Comparison of ENCODE assay signal across 28 cellular contexts in the genomic region with DNA sequence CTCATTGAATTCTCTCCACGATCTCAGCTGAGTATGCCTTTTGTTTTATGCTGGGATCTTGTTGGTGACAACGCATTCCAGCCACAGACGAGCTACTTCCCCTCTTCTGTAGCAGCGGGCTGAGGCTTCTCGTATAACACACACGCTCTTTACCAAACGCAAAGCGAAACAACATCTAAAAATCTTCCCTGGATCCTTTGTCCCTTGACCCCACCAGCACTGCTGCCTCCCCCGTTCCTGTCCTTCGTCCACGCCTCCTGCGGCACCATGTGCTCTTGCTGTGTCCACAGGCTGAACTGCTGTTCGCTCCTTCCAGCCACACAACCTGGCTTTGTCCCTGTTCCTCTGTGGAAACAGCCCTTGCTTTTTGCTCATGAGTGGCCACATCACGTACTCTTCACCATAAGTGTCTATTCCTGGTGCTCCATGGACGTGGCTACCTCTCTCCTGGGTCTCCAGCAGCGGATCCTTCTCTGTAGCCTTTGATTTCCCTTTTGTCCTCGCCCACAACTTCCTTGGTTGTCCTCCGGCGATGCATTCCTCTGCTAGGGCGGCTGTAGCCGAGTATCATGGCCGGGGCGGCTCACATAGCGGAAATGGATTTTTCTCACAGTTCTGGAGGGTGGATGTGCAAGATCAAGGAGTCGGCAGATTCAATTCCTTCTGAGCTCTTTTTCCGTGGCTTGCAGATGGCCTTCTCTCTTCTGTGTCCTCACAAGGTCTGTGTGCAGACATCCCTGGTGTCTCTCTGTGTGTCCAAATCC. TPM values are rescaled to one million over a fixed set of nuclear protein-coding genes. Genes with fewer than 3 reads are reported as not detected.
A peak's percentile ranks its signal among the peaks of the same experiment; 100 is the strongest.
DNase-seq lines count a peak whose midpoint lies in the region; ATAC-seq and TF ChIP-seq lines count a peak whose summit lies in the region.
"Had no signal": no experiment of that assay in that cellular context is flagged by ENCODE, and none has a peak within 500 bp of the region (broad histone marks: within the 10 kb centered on the region; RNA-seq: fewer than 3 reads in every experiment).

No MANE protein-coding gene starts in this region.

- peak overlapping the region; percentile 63 for H3K14ac ChIP-seq in trophoblast cell (ENCODE audit: low read length)

- H3K9me3 ChIP-seq in trophoblast cell (ENCODE audit: insufficient read depth, low read depth, low read length), result peaks cover 5% of the 10 kb centered on the region
- H3K9me3 ChIP-seq: body of pancreas, mucosa of descending colon, prostate gland, sigmoid colon, uterus had no signal

- H3K4me1 ChIP-seq in trophoblast cell (ENCODE audit: control insufficient read depth in 1 of 2, insufficient read depth in 2 of 2, low read length in 2 of 2), result peaks cover 19 to 29% of the 10 kb centered on the region in 2 experiments
- H3K4me1 ChIP-seq: prostate gland, uterus had no signal

- H3K9me3 Mint-ChIP-seq in endothelial cell (ENCODE audit: unreplicated experiment), result no peaks in the 10 kb centered on the region
- H3K9me3 Mint-ChIP-seq: activated T-cell treated with anti-CD3 and anti-CD28 coated beads, Interleukin-2, amount 50 U/mL, for 24 hours; stimulated activated memory B cell treated with anti-CD40 and anti-IgM and Interleukin-4, amounts not matched to agents 10 μg/mL and 1 μg/mL and 100 μg/mL, for 72 hours; T-helper 1 cell treated with Interleukin-12 subunit alpha and Interleukin-12 subunit beta and Interleukin-4 antibody, amounts not matched to agents 30 μg/mL and 1 μg/mL, for 36 hours had no signal

- DNase-seq in HL-60 (ENCODE audit: low read depth in 1 of 2, low spot score in 1 of 2), result peak; percentile 3 to 12
- peak; percentile 82 for DNase-seq in RPMI7951 (ENCODE audit: low read depth)
- DNase-seq in endothelial cell (ENCODE audit: low spot score), result no peak
- peak; percentile 88 to 91 for DNase-seq in trophoblast cell
- DNase-seq in NCI-H345 treated with DMSO at 0.1 percent for 48 hours (lab: John Stamatoyannopoulos, UW; ENCODE audit: unreplicated experiment), result no peak
- no peak for DNase-seq in erythroblast (lab: John Stamatoyannopoulos, UW)
- DNase-seq in brain microvascular endothelial cell, result no peak
- DNase-seq: activated CD4-positive, alpha-beta T cell treated with anti-CD3 and anti-CD28 coated beads for 48 hours; activated gamma-delta T cell treated with Interleukin-2 at 50 U/mL for 16 hours; activated T-cell treated with anti-CD3 and anti-CD28 coated beads, Interleukin-2, amount 50 U/mL, for 24 hours; body of pancreas; Calu3; DND-41; KG1; kidney glomerular epithelial cell; mucosa of descending colon; NCI-H524 treated with DMSO at 0.1 percent for 48 hours; RPMI8226; sigmoid colon; stimulated activated CD4-positive, alpha-beta T cell treated with anti-CD3 and anti-CD28 coated beads, Interleukin-4, amount 100 ng/mL, for 4 hours; substantia nigra; uterus had no signal

- no peak overlapping the region for H4K12ac ChIP-seq in trophoblast cell (ENCODE audit: low read depth, low read length)

- H4K8ac ChIP-seq in trophoblast cell (ENCODE audit: low read depth, low read length), result peak overlapping the region; percentile 8

- no peak overlapping the region for H2BK5ac ChIP-seq in trophoblast cell (ENCODE audit: low read depth, low read length, poor library complexity)

- peak overlapping the region; percentile 52 for H2BK120ac ChIP-seq in trophoblast cell (ENCODE audit: insufficient read depth, low read length, poor library complexity)

- H3K4me1 Mint-ChIP-seq in endothelial cell (ENCODE audit: unreplicated experiment), result peaks cover 6% of the 10 kb centered on the region

- H3K79me2 ChIP-seq in trophoblast cell (ENCODE audit: control insufficient read depth, insufficient read depth, low read length, poor library complexity), result no peaks in the 10 kb centered on the region

- H3K36me3 Mint-ChIP-seq in endothelial cell (ENCODE audit: low read depth, unreplicated experiment), result no peaks in the 10 kb centered on the region
- H3K36me3 Mint-ChIP-seq: stimulated activated memory B cell treated with anti-CD40 and anti-IgM and Interleukin-4, amounts not matched to agents 10 μg/mL and 1 μg/mL and 100 μg/mL, for 72 hours had no signal

- H3K27me3 ChIP-seq in HL-60 (ENCODE audit: insufficient read depth, poor library complexity, severe bottlenecking), result no peaks in the 10 kb centered on the region
- H3K27me3 ChIP-seq in trophoblast cell (ENCODE audit: insufficient read depth, low read length), result no peaks in the 10 kb centered on the region
- peaks cover 2% of the 10 kb centered on the region for H3K27me3 ChIP-seq in brain microvascular endothelial cell (replicated peaks)
- H3K27me3 ChIP-seq: body of pancreas, sigmoid colon, uterus had no signal

- H3K23ac ChIP-seq in trophoblast cell (ENCODE audit: low read length), result no peak overlapping the region

- peak overlapping the region; percentile 27 for H3K18ac ChIP-seq in trophoblast cell (ENCODE audit: low read length)

- H3K4me3 ChIP-seq in HL-60 (replicated peaks; ENCODE audit: insufficient read depth, low read length) (peak overlapping the region; percentile 21), trophoblast cell (ENCODE audit: low read depth, low read length) (no peak overlapping the region), brain microvascular endothelial cell (ENCODE audit: low read depth, low read length) (no peak overlapping the region)
- H3K4me3 ChIP-seq: BLaER1 treated with 17β-estradiol and CSF1 and Interleukin-3, amounts not matched to agents 10 nM and 100 nM; body of pancreas; mucosa of descending colon; prostate gland; sigmoid colon; uterus had no signal

- no peak overlapping the region for H3K4me2 ChIP-seq in trophoblast cell (ENCODE audit: low read length)

- H3K36me3 ChIP-seq in trophoblast cell (ENCODE audit: control insufficient read depth in 1 of 2, insufficient read depth in 2 of 2, low read length in 2 of 2), result no peaks in the 10 kb centered on the region
- H3K36me3 ChIP-seq in brain microvascular endothelial cell (replicated peaks), result no peaks in the 10 kb centered on the region
- H3K36me3 ChIP-seq: BLaER1 treated with 17β-estradiol and CSF1 and Interleukin-3, amounts not matched to agents 10 nM and 100 nM; prostate gland; sigmoid colon; uterus had no signal

- H3K9ac ChIP-seq in trophoblast cell (ENCODE audit: low read length), result no peak overlapping the region
- H3K9ac ChIP-seq: BLaER1 treated with 17β-estradiol and CSF1 and Interleukin-3, amounts not matched to agents 10 nM and 100 nM had no signal

- H3K27me3 Mint-ChIP-seq in endothelial cell (ENCODE audit: unreplicated experiment), result no peaks in the 10 kb centered on the region

- H3K27ac Mint-ChIP-seq in endothelial cell (ENCODE audit: unreplicated experiment), result peak overlapping the region; percentile 28
- H3K27ac Mint-ChIP-seq: activated T-cell treated with anti-CD3 and anti-CD28 coated beads, Interleukin-2, amount 50 U/mL, for 24 hours; stimulated activated memory B cell treated with anti-CD40 and anti-IgM and Interleukin-4, amounts not matched to agents 10 μg/mL and 1 μg/mL and 100 μg/mL, for 72 hours; T-helper 1 cell treated with Interleukin-12 subunit alpha and Interleukin-12 subunit beta and Interleukin-4 antibody, amounts not matched to agents 30 μg/mL and 1 μg/mL, for 36 hours had no signal

- no peak overlapping the region for H2AFZ ChIP-seq in trophoblast cell (ENCODE audit: insufficient read depth, low read length, poor library complexity)

- peaks cover 48% of the 10 kb centered on the region for H3K79me1 ChIP-seq in trophoblast cell (ENCODE audit: low read length)

- TF ChIP-seq CTCF in HL-60 (IDR thresholded peaks at IDR 0.05; ENCODE audit: insufficient read depth, low read length), result no peak
- no peak for TF ChIP-seq CTCF in endothelial cell (IDR thresholded peaks at IDR 0.05; ENCODE audit: unreplicated experiment)
- TF ChIP-seq CTCF in brain microvascular endothelial cell (IDR thresholded peaks at IDR 0.05; ENCODE audit: low read depth, low read length, missing control alignments), result no peak

- in situ Hi-C loops in brain microvascular endothelial cell (cut with HindIII; ENCODE audit: low pct_ligation_motif_present, low sequenced_read_pairs), result no loop called here

- H2AK5ac ChIP-seq in trophoblast cell (ENCODE audit: low read length), result peak overlapping the region; percentile 72

- H3K27ac ChIP-seq in HL-60 (replicated peaks) (no peak overlapping the region), trophoblast cell (ENCODE audit: low read depth, low read length) (no peak overlapping the region), brain microvascular endothelial cell (no peak overlapping the region)
- H3K27ac ChIP-seq: BLaER1 treated with 17β-estradiol and CSF1 and Interleukin-3, amounts not matched to agents 10 nM and 100 nM; body of pancreas; prostate gland; sigmoid colon; uterus had no signal

- WGBS in trophoblast cell (ENCODE audit: extremely low coverage, insufficient coverage, insufficient read length), result no CpG with 5 or more reads among the region's 26 CpGs

- no peak for TF ChIP-seq POLR2A in erythroblast (IDR thresholded peaks at IDR 0.05; ENCODE audit: low read length)

- H2BK12ac ChIP-seq in trophoblast cell (ENCODE audit: low read length), result peak overlapping the region; percentile 41

- no peak overlapping the region for H3K4ac ChIP-seq in trophoblast cell (ENCODE audit: low read depth, low read length)

- H3K4me3 Mint-ChIP-seq in endothelial cell (ENCODE audit: unreplicated experiment), result no peak overlapping the region
- H3K4me3 Mint-ChIP-seq: activated T-cell treated with anti-CD3 and anti-CD28 coated beads, Interleukin-2, amount 50 U/mL, for 24 hours; stimulated activated memory B cell treated with anti-CD40 and anti-IgM and Interleukin-4, amounts not matched to agents 10 μg/mL and 1 μg/mL and 100 μg/mL, for 72 hours; T-helper 1 cell treated with Interleukin-12 subunit alpha and Interleukin-12 subunit beta and Interleukin-4 antibody, amounts not matched to agents 30 μg/mL and 1 μg/mL, for 36 hours had no signal

- no peak for ATAC-seq in HG02981 (IDR thresholded peaks at IDR 0.05; ENCODE audit: unreplicated experiment)
- ATAC-seq: body of pancreas; HCT116; mucosa of descending colon; stimulated activated memory B cell treated with anti-CD40 and anti-IgM and Interleukin-4, amounts not matched to agents 10 μg/mL and 1 μg/mL and 100 μg/mL, for 72 hours had no signal

- peak overlapping the region; percentile 41 for H4K91ac ChIP-seq in trophoblast cell (ENCODE audit: low read depth, low read length)

RNA-seq across cellular contexts. Expression of a gene that starts 35.5 kb away (rescaled TPM):
- total RNA-seq in RPMI7951 (2014; rRNA removed; shearing (Covaris generic)), result 14.2 and 24.0 TPM in 2 replicates
- total RNA-seq in endothelial cell (ENCODE audit: unreplicated experiment), result 24.8 TPM
- 301 and 313 TPM in 2 replicates for polyA plus RNA-seq in trophoblast cell (2013)

Comparison
In these comparisons a context has a peak if more than half of its experiments do, and no peak if none do; other contexts are left out.
1. DNase-seq: peak in HL-60 (2 of 2), RPMI7951 (single experiment) and trophoblast cell (2 of 2); none in endothelial cell (single experiment), NCI-H345 treated with DMSO at 0.1 percent for 48 hours (single experiment), erythroblast (0 of 2) and brain microvascular endothelial cell (single experiment).